31 cellular contexts compared by ENCODE assay signal in the genomic region with DNA sequence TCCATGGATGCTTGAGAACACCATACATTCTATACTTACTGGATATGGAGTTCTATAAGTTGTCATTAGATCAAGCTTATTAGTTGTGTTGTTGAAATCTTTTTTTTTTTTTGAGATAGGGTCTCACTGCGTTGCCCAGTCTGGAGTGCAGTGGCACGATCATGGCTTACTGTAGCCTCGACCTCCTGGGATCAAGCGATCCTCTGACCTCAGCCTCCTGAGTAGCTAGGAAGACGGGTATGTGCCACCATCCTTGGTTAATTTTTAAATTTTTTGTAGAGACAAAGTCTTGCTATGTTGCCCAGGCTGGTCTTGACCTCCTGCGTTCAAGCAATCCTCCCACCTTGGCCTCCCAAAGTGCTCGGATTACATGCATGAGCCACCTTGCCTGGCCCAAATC.
"Had no signal": no experiment of that assay in that cellular context is flagged by ENCODE, and none has a peak within 500 bp of the region (broad histone marks: within the 10 kb centered on the region; RNA-seq: fewer than 3 reads in every experiment).

No MANE protein-coding gene starts in this region.

- DNase-seq: natural killer cell; occipital lobe; ovary; posterior cingulate gyrus; psoas muscle; right cardiac atrium; spleen; stimulated activated CD4-positive, alpha-beta T cell treated with anti-CD3 and anti-CD28 coated beads, Interleukin-12 subunit alpha, Interleukin-12 subunit beta, amount 100 ng/mL, for 4 hours; stimulated activated CD4-positive, alpha-beta T cell treated with anti-CD3 and anti-CD28 coated beads, Interleukin-1b, Interleukin-23, amount 100 ng/mL, for 48 hours; stimulated activated CD4-positive, alpha-beta T cell treated with anti-CD3 and anti-CD28 coated beads, Interleukin-4, amount 100 ng/mL, for 1 hour; stimulated activated CD4-positive, alpha-beta T cell treated with anti-CD3 and anti-CD28 coated beads, Interleukin-4, amount 100 ng/mL, for 4 hours; stimulated activated CD8-positive, alpha-beta memory T cell treated with anti-CD3 and anti-CD28 coated beads, Interleukin-4, amount 100 ng/mL, for 48 hours; stimulated activated naive CD4-positive, alpha-beta T cell; stimulated activated naive CD8-positive, alpha-beta T cell treated with anti-CD3 and anti-CD28 coated beads, Interleukin-15, amount 100 ng/mL, for 72 hours; stimulated activated naive CD8-positive, alpha-beta T cell treated with anti-CD3 and anti-CD28 coated beads, Interleukin-15, Interleukin-2, amounts not matched to agents 100 U/mL and 50 U/mL, for 24 hours; substantia nigra; testis; tibial artery; transverse colon; upper lobe of right lung; uterus had no signal

- H3K36me3 Mint-ChIP-seq: natural killer cell; neural progenitor cell; stimulated activated memory B cell treated with anti-CD40 and anti-IgM and Interleukin-4, amounts not matched to agents 10 μg/mL and 1 μg/mL and 100 μg/mL, for 72 hours; type B pancreatic cell had no signal

- H3K4me1 ChIP-seq: neural progenitor cell, parathyroid adenoma, psoas muscle, spleen, suprapubic skin, testis, tibial artery, upper lobe of right lung, uterus had no signal

- H3K9me3 Mint-ChIP-seq: natural killer cell; nephron; neural progenitor cell; stimulated activated naive CD8-positive, alpha-beta T cell treated with anti-CD3 and anti-CD28 coated beads, Interleukin-15, amount 100 ng/mL, for 72 hours; type B pancreatic cell had no signal

- H2AFZ ChIP-seq: neural progenitor cell, parathyroid adenoma had no signal

- H3K4me3 Mint-ChIP-seq: natural killer cell; nephron; neural progenitor cell; stimulated activated memory B cell treated with anti-CD40 and anti-IgM and Interleukin-4, amounts not matched to agents 10 μg/mL and 1 μg/mL and 100 μg/mL, for 72 hours; stimulated activated naive CD8-positive, alpha-beta T cell treated with anti-CD3 and anti-CD28 coated beads, Interleukin-15, amount 100 ng/mL, for 72 hours; type B pancreatic cell had no signal

- H3K4me2 ChIP-seq: neural progenitor cell, smooth muscle cell had no signal

- H3K27me3 ChIP-seq: ovary, spleen, suprapubic skin, testis, tibial artery, transverse colon, upper lobe of right lung, uterus had no signal

- H3K27ac Mint-ChIP-seq: natural killer cell; nephron; neural progenitor cell; progenitor cell of endocrine pancreas; stimulated activated memory B cell treated with anti-CD40 and anti-IgM and Interleukin-4, amounts not matched to agents 10 μg/mL and 1 μg/mL and 100 μg/mL, for 72 hours; stimulated activated naive CD8-positive, alpha-beta T cell treated with anti-CD3 and anti-CD28 coated beads, Interleukin-15, amount 100 ng/mL, for 72 hours; type B pancreatic cell had no signal

- H3K79me2 ChIP-seq: parathyroid adenoma had no signal

- H3K27ac ChIP-seq: neural progenitor cell, ovary, parathyroid adenoma, psoas muscle, skin epidermis, spleen, suprapubic skin, testis, tibial artery, transverse colon, upper lobe of right lung, uterus had no signal

- H3K4me1 Mint-ChIP-seq: natural killer cell; nephron; neural progenitor cell; stimulated activated memory B cell treated with anti-CD40 and anti-IgM and Interleukin-4, amounts not matched to agents 10 μg/mL and 1 μg/mL and 100 μg/mL, for 72 hours; stimulated activated naive CD8-positive, alpha-beta T cell treated with anti-CD3 and anti-CD28 coated beads, Interleukin-15, amount 100 ng/mL, for 72 hours had no signal

- ATAC-seq: natural killer cell; psoas muscle; right cardiac atrium; sciatic nerve; stimulated activated memory B cell treated with anti-CD40 and anti-IgM and Interleukin-4, amounts not matched to agents 10 μg/mL and 1 μg/mL and 100 μg/mL, for 72 hours; stimulated activated naive CD8-positive, alpha-beta T cell treated with anti-CD3 and anti-CD28 coated beads, Interleukin-15, amount 100 ng/mL, for 72 hours; stimulated activated naive CD8-positive, alpha-beta T cell treated with anti-CD3 and anti-CD28 coated beads, Interleukin-15, Interleukin-2, amounts not matched to agents 100 U/mL and 50 U/mL, for 24 hours; upper lobe of right lung had no signal

- H3K9me3 ChIP-seq: ovary, psoas muscle, spleen, suprapubic skin, testis, tibial artery, transverse colon, upper lobe of right lung, uterus had no signal

- H3K4me3 ChIP-seq: neural progenitor cell, ovary, psoas muscle, skin epidermis, smooth muscle cell, spleen, suprapubic skin, testis, tibial artery, transverse colon, upper lobe of right lung, uterus had no signal

- H3K9ac ChIP-seq: neural progenitor cell, parathyroid adenoma had no signal

- H3K27me3 Mint-ChIP-seq: stimulated activated memory B cell treated with anti-CD40 and anti-IgM and Interleukin-4, amounts not matched to agents 10 μg/mL and 1 μg/mL and 100 μg/mL, for 72 hours; stimulated activated naive CD8-positive, alpha-beta T cell treated with anti-CD3 and anti-CD28 coated beads, Interleukin-15, amount 100 ng/mL, for 72 hours had no signal

- H3K36me3 ChIP-seq: neural progenitor cell, ovary, upper lobe of right lung, uterus had no signal
